ENCODE assay signal across 26 cellular contexts in genomic region chr6:211856-212497, GRCh38.
"Had no signal": no experiment of that assay in that cellular context is flagged by ENCODE, and none has a peak within 500 bp of the region (broad histone marks: within the 10 kb centered on the region; RNA-seq: fewer than 3 reads in every experiment).

No MANE protein-coding gene starts in this region.

- DNase-seq: activated CD4-positive, alpha-beta T cell treated with anti-CD3 and anti-CD28 coated beads for 4 hours; activated CD4-positive, alpha-beta T cell treated with anti-CD3 and anti-CD28 coated beads, Interleukin-2, amount 50 U/mL, for 48 hours; activated CD8-positive, alpha-beta memory T cell treated with anti-CD3 and anti-CD28 coated beads, Interleukin-2, amount 10 ng/mL, durations not matched to agents 7 days and 5 days; activated effector memory CD4-positive, alpha-beta T cell treated with Interleukin-2 at 50 U/mL for 16 hours; activated naive CD4-positive, alpha-beta T cell treated with Interleukin-2 at 50 U/mL for 16 hours; activated naive CD8-positive, alpha-beta T cell treated with anti-CD3 and anti-CD28 coated beads for 36 hours; activated T-cell treated with anti-CD3 and anti-CD28 coated beads, Interleukin-2, amount 50 U/mL, for 24 hours; brain microvascular endothelial cell; cerebellar nuclear complex; KG1; MM.1S; NCI-H1092; NCI-H1930; NCI-H2171; NCI-H226; NCI-H526; NCI-H774; NK-92 treated with Interleukin-12 subunit alpha and Interleukin-12 subunit beta, amount 100 ng/mL, for 24 hours; Peyer's patch; Right ventricle myocardium superior had no signal

- H3K27me3 ChIP-seq: brain microvascular endothelial cell, Peyer's patch had no signal

- H3K27ac Mint-ChIP-seq: activated CD8-positive, alpha-beta memory T cell treated with anti-CD3 and anti-CD28 coated beads, Interleukin-2, amount 10 ng/mL, durations not matched to agents 7 days and 5 days; activated naive CD8-positive, alpha-beta T cell treated with anti-CD3 and anti-CD28 coated beads for 36 hours; activated T-cell treated with anti-CD3 and anti-CD28 coated beads, Interleukin-2, amount 50 U/mL, for 24 hours; activated T-helper 1 cell treated with anti-CD3 and anti-CD28 coated beads, Interleukin-12 subunit alpha, Interleukin-12 subunit beta, Interleukin-2, Interleukin-4 antibody, amounts not matched to agents 30 ng/mL and 10 ng/mL and 1 ng/mL, durations not matched to agents 14 hours and 24 hours and 36 hours; T-helper 1 cell treated with Interleukin-12 subunit alpha and Interleukin-12 subunit beta and Interleukin-4 antibody, amounts not matched to agents 30 μg/mL and 1 μg/mL, for 36 hours had no signal

- ATAC-seq: activated CD4-positive, CD25-positive, alpha-beta regulatory T cell treated with anti-CD3 and anti-CD28 coated beads, Interleukin-2, amount 50 U/mL, for 24 hours; activated CD8-positive, alpha-beta memory T cell treated with anti-CD3 and anti-CD28 coated beads, Interleukin-2, amount 10 ng/mL, durations not matched to agents 7 days and 5 days had no signal

- FAIRE-seq: colon had no signal

- H3K36me3 ChIP-seq: brain microvascular endothelial cell, Peyer's patch, SJSA1 had no signal

- H3K27ac ChIP-seq: brain microvascular endothelial cell, Peyer's patch, RWPE1, SJSA1 had no signal

- H3K9me3 ChIP-seq: Peyer's patch, SJSA1 had no signal

- H3K4me3 Mint-ChIP-seq: activated CD8-positive, alpha-beta memory T cell treated with anti-CD3 and anti-CD28 coated beads, Interleukin-2, amount 10 ng/mL, durations not matched to agents 7 days and 5 days; activated naive CD8-positive, alpha-beta T cell treated with anti-CD3 and anti-CD28 coated beads for 36 hours; activated T-cell treated with anti-CD3 and anti-CD28 coated beads, Interleukin-2, amount 50 U/mL, for 24 hours; activated T-helper 1 cell treated with anti-CD3 and anti-CD28 coated beads, Interleukin-12 subunit alpha, Interleukin-12 subunit beta, Interleukin-2, Interleukin-4 antibody, amounts not matched to agents 30 ng/mL and 10 ng/mL and 1 ng/mL, durations not matched to agents 14 hours and 24 hours and 36 hours; T-helper 1 cell treated with Interleukin-12 subunit alpha and Interleukin-12 subunit beta and Interleukin-4 antibody, amounts not matched to agents 30 μg/mL and 1 μg/mL, for 36 hours had no signal

- H3K4me3 ChIP-seq: Peyer's patch, SJSA1 had no signal
